1 cellular context compared by ENCODE assay signal in genomic region chr2:235492850-235493344, GRCh38.
TF ChIP-seq lines count a peak whose summit lies in the region.

No MANE protein-coding gene starts in this region.

TF ChIP-seq in HepG2, 621 proteins besides CTCF, POLR2A, EP300 and RAD21:
- TF ChIP-seq ZNF574 (CRISPR knock-in tag; IDR thresholded peaks at IDR 0.05), result no peak
- no peak for TF ChIP-seq THRA (CRISPR knock-in tag; IDR thresholded peaks at IDR 0.05; ENCODE audit: borderline replicate concordance)
- TF ChIP-seq ZMYM2 (CRISPR knock-in tag; IDR thresholded peaks at IDR 0.05), result no peak
- no peak for TF ChIP-seq ZKSCAN8 (CRISPR knock-in tag; IDR thresholded peaks at IDR 0.05; ENCODE audit: borderline replicate concordance)
- TF ChIP-seq ZNF782 (CRISPR knock-in tag; IDR thresholded peaks at IDR 0.05; ENCODE audit: borderline replicate concordance), result no peak; the same call in 1 of the 2 replicates
- TF ChIP-seq XRCC5 (optimal IDR thresholded peaks at IDR 0.05; ENCODE audit: low read length), result peak; percentile 10
- TF ChIP-seq REL (CRISPR knock-in tag; conservative IDR thresholded peaks at IDR 0.05), result no peak
- TF ChIP-seq ZBTB21 (CRISPR knock-in tag; IDR thresholded peaks at IDR 0.05), result no peak
- peak; percentile 24; the same call in 1 of the 2 replicates for TF ChIP-seq SNAI1 (CRISPR knock-in tag; IDR thresholded peaks at IDR 0.05; ENCODE audit: borderline replicate concordance)
- no peak for TF ChIP-seq U2AF2 (IDR thresholded peaks at IDR 0.05; ENCODE audit: low read depth, low read length)
- no peak for TF ChIP-seq JUNB (CRISPR knock-in tag; IDR thresholded peaks at IDR 0.05; ENCODE audit: borderline replicate concordance)
- TF ChIP-seq KDM5B (CRISPR knock-in tag; IDR thresholded peaks at IDR 0.05; ENCODE audit: borderline replicate concordance), result peak; percentile 21; the same call in 1 of the 2 replicates
- TF ChIP-seq ZNF274 (CRISPR knock-in tag; IDR thresholded peaks at IDR 0.05), result peak; percentile 64; the same call in 1 of the 2 replicates
- TF ChIP-seq TOPORS (CRISPR knock-in tag; IDR thresholded peaks at IDR 0.05), result 0 out of 2 replicates have a peak, but pooled peaks have one; percentile 50
- no peak for TF ChIP-seq STAT6 (CRISPR knock-in tag; IDR thresholded peaks at IDR 0.05; ENCODE audit: borderline replicate concordance)
- TF ChIP-seq ZBTB37 (CRISPR knock-in tag; IDR thresholded peaks at IDR 0.05), result 0 out of 2 replicates have a peak, but pooled peaks have one; percentile 25
- TF ChIP-seq ZSCAN31 (CRISPR knock-in tag; IDR thresholded peaks at IDR 0.05; ENCODE audit: low read depth), result no peak; the same call in 1 of the 2 replicates
- TF ChIP-seq HIVEP1 (CRISPR knock-in tag; IDR thresholded peaks at IDR 0.05), result 0 out of 2 replicates have a peak, but pooled peaks have one; percentile 27
- TF ChIP-seq EED (CRISPR knock-in tag; IDR thresholded peaks at IDR 0.05), result peak; percentile 63; the same call in 1 of the 2 replicates
- no peak for TF ChIP-seq MTA3 (CRISPR knock-in tag; IDR thresholded peaks at IDR 0.05)
- TF ChIP-seq ZNF333 (CRISPR knock-in tag; IDR thresholded peaks at IDR 0.05; ENCODE audit: borderline replicate concordance), result 0 out of 2 replicates have a peak, but pooled peaks have one; percentile 65
- 0 out of 2 replicates have a peak, but pooled peaks have one; percentile 71 for TF ChIP-seq ZNF44 (CRISPR knock-in tag; IDR thresholded peaks at IDR 0.05)
- 0 out of 2 replicates have a peak, but pooled peaks have one; percentile 16 for TF ChIP-seq SETDB1 (CRISPR knock-in tag; IDR thresholded peaks at IDR 0.05; ENCODE audit: borderline replicate concordance)
- TF ChIP-seq ZNF772 (CRISPR knock-in tag; IDR thresholded peaks at IDR 0.05), result 0 out of 2 replicates have a peak, but pooled peaks have one; percentile 33
- no peak for TF ChIP-seq SP2 (CRISPR knock-in tag; IDR thresholded peaks at IDR 0.05)
- 0 out of 2 replicates have a peak, but pooled peaks have one; percentile 7 for TF ChIP-seq ELF1 (CRISPR knock-in tag; IDR thresholded peaks at IDR 0.05)
- no peak for TF ChIP-seq KLF15 (CRISPR knock-in tag; IDR thresholded peaks at IDR 0.05; ENCODE audit: borderline replicate concordance)
- TF ChIP-seq SOX6 (IDR thresholded peaks at IDR 0.05), result no peak
- peak; percentile 32; the same call in 1 of the 2 replicates for TF ChIP-seq SOX6 (CRISPR knock-in tag; IDR thresholded peaks at IDR 0.05)
- peak; percentile 44 for TF ChIP-seq PRPF4 (IDR thresholded peaks at IDR 0.05; ENCODE audit: low read depth, low read length, poor library complexity, severe bottlenecking)
- no peak for TF ChIP-seq CENPBD1 (CRISPR knock-in tag; IDR thresholded peaks at IDR 0.05; ENCODE audit: borderline replicate concordance, low read depth)
- peak; percentile 3; the same call in 1 of the 2 replicates for TF ChIP-seq SALL1 (CRISPR knock-in tag; IDR thresholded peaks at IDR 0.05)
- 0 out of 2 replicates have a peak, but pooled peaks have one; percentile 38 for TF ChIP-seq TBX2 (CRISPR knock-in tag; IDR thresholded peaks at IDR 0.05; ENCODE audit: borderline replicate concordance)
- no peak for TF ChIP-seq SKIL (CRISPR knock-in tag; IDR thresholded peaks at IDR 0.05; ENCODE audit: borderline replicate concordance)
- TF ChIP-seq ZNF619 (CRISPR knock-in tag; IDR thresholded peaks at IDR 0.05), result 0 out of 2 replicates have a peak, but pooled peaks have one; percentile 25
